In genomic region chr12:57046947-57047890, GRCh38 we compare ENCODE assay signal across 13 cellular contexts. TPM values are rescaled to one million over a fixed set of nuclear protein-coding genes. Genes with fewer than 3 reads are reported as not detected.
DNase-seq lines count a peak whose midpoint lies in the region; ATAC-seq and TF ChIP-seq lines count a peak whose summit lies in the region.
"Had no signal": no experiment of that assay in that cellular context is flagged by ENCODE, and none has a peak within 500 bp of the region (broad histone marks: within the 10 kb centered on the region; RNA-seq: fewer than 3 reads in every experiment).

No MANE protein-coding gene starts in this region.

- no peaks in the 10 kb centered on the region for H3K27me3 ChIP-seq in hepatocyte
- H3K27me3 ChIP-seq in MG63, result no peaks in the 10 kb centered on the region
- H3K27me3 ChIP-seq: transverse colon had no signal

- H3K9me3 ChIP-seq in hepatocyte (ENCODE audit: low read depth), result no peaks in the 10 kb centered on the region
- H3K9me3 ChIP-seq in MG63, result no peaks in the 10 kb centered on the region
- H3K9me3 ChIP-seq: transverse colon had no signal

- H3K4me3 ChIP-seq in hepatocyte (no peak overlapping the region), MG63 (no peak overlapping the region)
- H3K4me3 ChIP-seq: cardiac muscle cell had no signal

- H3K9me2 ChIP-seq in hepatocyte (replicated peaks; ENCODE audit: insufficient read depth), result no peaks in the 10 kb centered on the region

- H3K27me3 Mint-ChIP-seq in stimulated activated naive CD8-positive, alpha-beta T cell treated with anti-CD3 and anti-CD28 coated beads, Interleukin-15, amount 100 ng/mL, for 72 hours, result no peaks in the 10 kb centered on the region

- ATAC-seq in Right ventricle myocardium superior (ENCODE audit: poor library complexity), result peak; percentile 52
- peak; percentile 96 for ATAC-seq in stimulated activated naive CD8-positive, alpha-beta T cell treated with anti-CD3 and anti-CD28 coated beads, Interleukin-15, amount 100 ng/mL, for 72 hours

- H3K36me3 ChIP-seq in hepatocyte (replicated peaks; ENCODE audit: insufficient read depth, low read depth), result no peaks in the 10 kb centered on the region
- no peaks in the 10 kb centered on the region for H3K36me3 ChIP-seq in MG63
- H3K36me3 ChIP-seq: cardiac muscle cell had no signal

- H2AFZ ChIP-seq in hepatocyte, result no peak overlapping the region

- H3K27ac Mint-ChIP-seq in stimulated activated naive CD8-positive, alpha-beta T cell treated with anti-CD3 and anti-CD28 coated beads, Interleukin-15, amount 100 ng/mL, for 72 hours, result peak overlapping the region; percentile 75 to 85

- 86% methylated on average over 10 of the region's 10 CpGs for WGBS in hepatocyte (ENCODE audit: low lambda C conversion rate, missing lambda C conversion rate)

- H3K4me3 Mint-ChIP-seq in stimulated activated naive CD8-positive, alpha-beta T cell treated with anti-CD3 and anti-CD28 coated beads, Interleukin-15, amount 100 ng/mL, for 72 hours, result peak overlapping the region; percentile 56 to 64

- no peak for TF ChIP-seq CTCF in hepatocyte (IDR thresholded peaks at IDR 0.05; ENCODE audit: poor library complexity)

- H4K20me1 ChIP-seq in hepatocyte (ENCODE audit: insufficient read depth, poor library complexity, severe bottlenecking), result no peaks in the 10 kb centered on the region

- peak overlapping the region; percentile 73 for H3K4me2 ChIP-seq in hepatocyte

- peaks cover 2% of the 10 kb centered on the region for H3K79me2 ChIP-seq in hepatocyte

- intact Hi-C loops in Right ventricle myocardium superior (cut with DNase I) (no loop called here), cardiac septum (cut with DNase I) (no loop called here)

- DNase-seq in Right ventricle myocardium superior (no peak), cardiac septum (ENCODE audit: low spot score) (no peak), hepatocyte (ENCODE audit: low spot score) (no peak), hippocampal formation (lab: John Stamatoyannopoulos, UW) (no peak), MG63 (no peak), NCI-H1436 treated with DMSO at 0.1 percent for 48 hours (lab: John Stamatoyannopoulos, UW) (no peak)
- DNase-seq in activated CD4-positive, alpha-beta T cell treated with anti-CD3 and anti-CD28 coated beads, Interleukin-2, amount 50 U/mL, for 1 hour, result peak; percentile 11
- DNase-seq in stimulated activated naive CD8-positive, alpha-beta T cell treated with anti-CD3 and anti-CD28 coated beads, Interleukin-15, amount 100 ng/mL, for 72 hours, result peak; percentile 56 to 82
- DNase-seq: transverse colon had no signal

- H3K27ac ChIP-seq in hepatocyte, result no peak overlapping the region
- H3K27ac ChIP-seq: cardiac muscle cell had no signal

- H3K4me1 Mint-ChIP-seq in stimulated activated naive CD8-positive, alpha-beta T cell treated with anti-CD3 and anti-CD28 coated beads, Interleukin-15, amount 100 ng/mL, for 72 hours, result peaks cover 48% of the 10 kb centered on the region

- H3K9me3 Mint-ChIP-seq in stimulated activated naive CD8-positive, alpha-beta T cell treated with anti-CD3 and anti-CD28 coated beads, Interleukin-15, amount 100 ng/mL, for 72 hours, result no peaks in the 10 kb centered on the region

- H3K4me1 ChIP-seq in hepatocyte (ENCODE audit: insufficient read depth), result no peaks in the 10 kb centered on the region

RNA-seq across cellular contexts. Expression of gene MYO1A, which starts 2.7 kb away (rescaled TPM):
- total RNA-seq in Right ventricle myocardium superior (0.08 TPM), cardiac septum (0.11 TPM), hepatocyte (28.3 and 29.2 TPM in 2 replicates)
- polyA plus RNA-seq in hepatocyte, result 23.8 and 25.2 TPM in 2 replicates
- total RNA-seq in MG63 (2014; rRNA removed; shearing (Covaris generic); ENCODE audit: low replicate concordance), result not detected in 2 replicates
- total RNA-seq: cardiac muscle cell, H4 had no signal

RNA-seq across cellular contexts. Expression of gene TAC3, which starts 30.9 kb away (rescaled TPM):
- not detected for total RNA-seq in Right ventricle myocardium superior
- total RNA-seq in cardiac septum, result not detected
- 13.0 and 18.1 TPM in 2 replicates for total RNA-seq in hepatocyte
- polyA plus RNA-seq in hepatocyte, result 113 and 167 TPM in 2 replicates
- 0.36 TPM in 1 of 2 replicates, not detected in the other for total RNA-seq in MG63 (2014; rRNA removed; shearing (Covaris generic); ENCODE audit: low replicate concordance)
- total RNA-seq: H4; pulmonary artery endothelial cell; T-helper 2 cell treated with Interferon-gamma antibody and Interleukin-4, amounts not matched to agents 100 ng/mL and 5 ng/mL, for 36 hours had no signal

RNA-seq across cellular contexts. Expression of gene NEMP1, which starts 31.4 kb away (rescaled TPM):
- total RNA-seq in Right ventricle myocardium superior (3.0 TPM), cardiac septum (2.4 TPM), hepatocyte (8.3 and 9.3 TPM in 2 replicates)
- polyA plus RNA-seq in hepatocyte, result 3.0 and 6.2 TPM in 2 replicates
- 14.6 and 14.9 TPM in 2 replicates for total RNA-seq in MG63 (2014; rRNA removed; shearing (Covaris generic); ENCODE audit: low replicate concordance)

RNA-seq across cellular contexts. Expression of gene ZBTB39, which starts 40.9 kb away (rescaled TPM):
- total RNA-seq in Right ventricle myocardium superior, result 3.0 TPM
- 3.5 TPM for total RNA-seq in cardiac septum
- total RNA-seq in hepatocyte, result 6.4 and 6.5 TPM in 2 replicates
- polyA plus RNA-seq in hepatocyte, result 1.8 and 2.0 TPM in 2 replicates
- total RNA-seq in MG63 (2014; rRNA removed; shearing (Covaris generic); ENCODE audit: low replicate concordance), result 3.1 and 3.3 TPM in 2 replicates

RNA-seq across cellular contexts. Expression of gene NAB2, which starts 41.7 kb away (rescaled TPM):
- total RNA-seq in Right ventricle myocardium superior (10.3 TPM), cardiac septum (37.9 TPM), hepatocyte (21.9 and 24.8 TPM in 2 replicates)
- polyA plus RNA-seq in hepatocyte, result 12.3 and 12.9 TPM in 2 replicates
- 28.7 and 45.1 TPM in 2 replicates for total RNA-seq in MG63 (2014; rRNA removed; shearing (Covaris generic); ENCODE audit: low replicate concordance)

Comparison
In these comparisons a context has a peak if more than half of its experiments do, and no peak if none do; other contexts are left out.
1. DNase-seq: peak in activated CD4-positive, alpha-beta T cell treated with anti-CD3 and anti-CD28 coated beads, Interleukin-2, amount 50 U/mL, for 1 hour (single experiment) and stimulated activated naive CD8-positive, alpha-beta T cell treated with anti-CD3 and anti-CD28 coated beads, Interleukin-15, amount 100 ng/mL, for 72 hours (2 of 2); none in Right ventricle myocardium superior (single experiment), cardiac septum (single experiment), hepatocyte (single experiment), hippocampal formation (0 of 2), MG63 (single experiment) and NCI-H1436 treated with DMSO at 0.1 percent for 48 hours (single experiment).
2. RNA of gene MYO1A, which starts 2.7 kb away (total RNA-seq): 28.3 to 29.2 TPM in hepatocyte; 0.11 TPM in cardiac septum (single experiment), 0.08 TPM in Right ventricle myocardium superior (single experiment) and not detected in MG63; every median in the first group is over 10 times any median in the second.
3. RNA of gene TAC3, which starts 30.9 kb away (total RNA-seq): 13.0 to 18.1 TPM in hepatocyte; 0.36 TPM in MG63, not detected in cardiac septum (single experiment) and not detected in Right ventricle myocardium superior (single experiment); every median in the first group is over 10 times any median in the second.